In the genomic region with DNA sequence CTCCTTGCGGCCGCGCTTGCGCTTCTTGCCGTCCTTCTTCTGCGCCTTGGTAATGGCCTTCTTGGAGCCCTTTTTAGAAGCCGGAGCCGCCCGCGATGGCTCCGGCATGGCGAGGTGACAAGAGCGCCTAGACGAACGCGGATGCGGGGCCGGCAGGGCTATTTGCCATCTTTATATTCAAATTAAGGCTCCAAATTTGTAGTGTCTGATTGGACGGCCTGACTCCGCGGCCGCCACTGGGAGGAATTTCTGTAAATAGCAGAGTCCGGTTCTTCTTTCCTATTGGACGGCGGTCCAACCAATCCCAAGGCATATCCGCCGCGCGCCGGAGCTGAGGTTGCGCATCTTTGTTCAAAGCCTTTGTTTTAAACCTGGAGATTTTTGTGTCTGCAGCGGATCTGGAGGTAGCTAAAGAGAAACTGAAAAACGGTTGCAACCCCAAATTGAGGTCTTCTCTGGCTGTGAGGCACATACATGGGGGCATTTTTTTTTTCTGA, we compare ENCODE assay signal across 1 cellular context.
TF ChIP-seq lines count a peak whose summit lies in the region.

No MANE protein-coding gene starts in this region.

TF ChIP-seq in HepG2, 621 proteins besides CTCF, POLR2A, EP300 and RAD21:
- TF ChIP-seq, protein P1, sequence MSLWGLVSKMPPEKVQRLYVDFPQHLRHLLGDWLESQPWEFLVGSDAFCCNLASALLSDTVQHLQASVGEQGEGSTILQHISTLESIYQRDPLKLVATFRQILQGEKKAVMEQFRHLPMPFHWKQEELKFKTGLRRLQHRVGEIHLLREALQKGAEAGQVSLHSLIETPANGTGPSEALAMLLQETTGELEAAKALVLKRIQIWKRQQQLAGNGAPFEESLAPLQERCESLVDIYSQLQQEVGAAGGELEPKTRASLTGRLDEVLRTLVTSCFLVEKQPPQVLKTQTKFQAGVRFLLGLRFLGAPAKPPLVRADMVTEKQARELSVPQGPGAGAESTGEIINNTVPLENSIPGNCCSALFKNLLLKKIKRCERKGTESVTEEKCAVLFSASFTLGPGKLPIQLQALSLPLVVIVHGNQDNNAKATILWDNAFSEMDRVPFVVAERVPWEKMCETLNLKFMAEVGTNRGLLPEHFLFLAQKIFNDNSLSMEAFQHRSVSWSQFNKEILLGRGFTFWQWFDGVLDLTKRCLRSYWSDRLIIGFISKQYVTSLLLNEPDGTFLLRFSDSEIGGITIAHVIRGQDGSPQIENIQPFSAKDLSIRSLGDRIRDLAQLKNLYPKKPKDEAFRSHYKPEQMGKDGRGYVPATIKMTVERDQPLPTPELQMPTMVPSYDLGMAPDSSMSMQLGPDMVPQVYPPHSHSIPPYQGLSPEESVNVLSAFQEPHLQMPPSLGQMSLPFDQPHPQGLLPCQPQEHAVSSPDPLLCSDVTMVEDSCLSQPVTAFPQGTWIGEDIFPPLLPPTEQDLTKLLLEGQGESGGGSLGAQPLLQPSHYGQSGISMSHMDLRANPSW (CRISPR knock-in tag; IDR thresholded peaks at IDR 0.05; ENCODE audit: borderline replicate concordance): no peak
- TF ChIP-seq TBX3 (IDR thresholded peaks at IDR 0.05; ENCODE audit: borderline replicate concordance): no peak
- no peak for TF ChIP-seq ZNF674 (CRISPR knock-in tag; IDR thresholded peaks at IDR 0.05; ENCODE audit: low read depth)
